14 cellular contexts compared by ENCODE assay signal in genomic region chr14:53042480-53042879, GRCh38.
A peak's percentile ranks its signal among the peaks of the same experiment; 100 is the strongest.
DNase-seq lines count a peak whose midpoint lies in the region; ATAC-seq, FAIRE-seq and TF ChIP-seq lines count a peak whose summit lies in the region.
"Had no signal": no experiment of that assay in that cellular context is flagged by ENCODE, and none has a peak within 500 bp of the region (broad histone marks: within the 10 kb centered on the region; RNA-seq: fewer than 3 reads in every experiment).

No MANE protein-coding gene starts in this region.

- H3K4me1 Mint-ChIP-seq in astrocyte (ENCODE audit: low read depth, unreplicated experiment), result peaks cover 37% of the 10 kb centered on the region
- H3K4me1 Mint-ChIP-seq: stimulated activated memory B cell treated with anti-CD40 and anti-IgM and Interleukin-4, amounts not matched to agents 10 μg/mL and 1 μg/mL and 100 μg/mL, for 72 hours had no signal

- no peak overlapping the region for H4K91ac ChIP-seq in mesenchymal stem cell (ENCODE audit: low read length)

- no peak overlapping the region for H3K14ac ChIP-seq in mesenchymal stem cell (ENCODE audit: low read length in 2 of 2)

- no peak overlapping the region for H3K4me3 Mint-ChIP-seq in astrocyte (ENCODE audit: unreplicated experiment)
- H3K4me3 Mint-ChIP-seq: natural killer cell treated with Interleukin-12 subunit alpha and Interleukin-12 subunit beta and Interleukin-15 and Interleukin-18, amount 100 ng/mL, for 72 hours; stimulated activated memory B cell treated with anti-CD40 and anti-IgM and Interleukin-4, amounts not matched to agents 10 μg/mL and 1 μg/mL and 100 μg/mL, for 72 hours had no signal

- no peak overlapping the region for H2BK5ac ChIP-seq in mesenchymal stem cell (ENCODE audit: low read depth, low read length, poor library complexity, severe bottlenecking)

- H3K4me1 ChIP-seq in astrocyte (ENCODE audit: insufficient read depth, low read length) (peaks cover 28% of the 10 kb centered on the region), mesenchymal stem cell (ENCODE audit: control insufficient read depth, insufficient read depth, low read depth, low read length) (no peaks in the 10 kb centered on the region), tibial artery (peaks cover 0 to 27% (median 8%) of the 10 kb centered on the region in 4 donors)

- no peaks in the 10 kb centered on the region for H3K27me3 ChIP-seq in astrocyte (ENCODE audit: insufficient read depth, low read length)
- no peaks in the 10 kb centered on the region for H3K27me3 ChIP-seq in mesenchymal stem cell (ENCODE audit: control insufficient read depth in 1 of 2, insufficient read depth in 1 of 2, low read length in 2 of 2)
- no peaks in the 10 kb centered on the region for H3K27me3 ChIP-seq in tibial artery

- H3K4ac ChIP-seq in mesenchymal stem cell (ENCODE audit: low read depth in 1 of 2, low read length in 2 of 2), result no peak overlapping the region

- H2BK12ac ChIP-seq in mesenchymal stem cell (ENCODE audit: low read length in 2 of 2), result no peak overlapping the region

- no peak overlapping the region for H2AK5ac ChIP-seq in mesenchymal stem cell (ENCODE audit: low read length, severe bottlenecking)

- H2AFZ ChIP-seq in astrocyte (ENCODE audit: low read depth, low read length) (no peak overlapping the region), mesenchymal stem cell (ENCODE audit: low read depth, low read length) (no peak overlapping the region)

- no peak overlapping the region for H2BK15ac ChIP-seq in mesenchymal stem cell (ENCODE audit: low read depth, poor library complexity, severe bottlenecking)

- WGBS in mesenchymal stem cell, result 90% methylated on average over 2 of the region's 4 CpGs

- H3K9ac ChIP-seq in astrocyte (ENCODE audit: low read length) (no peak overlapping the region), mesenchymal stem cell (ENCODE audit: low read length) (peak overlapping the region; percentile 72)

- DNase-seq in astrocyte (ENCODE audit: low read depth), result peak; percentile 80
- peak; percentile 61 for DNase-seq in fibroblast of villous mesenchyme (ENCODE audit: low read depth)
- peak; percentile 47 for DNase-seq in mesenchymal stem cell
- DNase-seq in tibial artery, result no peak
- DNase-seq in activated CD4-positive, alpha-beta T cell treated with anti-CD3 and anti-CD28 coated beads for 48 hours, result no peak
- no peak for DNase-seq in AG20443 (ENCODE audit: low spot score)
- DNase-seq: caudate nucleus, MV-4-11 had no signal

- no peak overlapping the region for H2BK120ac ChIP-seq in mesenchymal stem cell (ENCODE audit: low read depth, low read length)

- ATAC-seq in HG02798 (IDR thresholded peaks at IDR 0.05; ENCODE audit: poor library complexity, unreplicated experiment) (no peak), GM21619 (IDR thresholded peaks at IDR 0.05; ENCODE audit: unreplicated experiment) (no peak)
- ATAC-seq: activated CD4-positive, CD25-positive, alpha-beta regulatory T cell treated with anti-CD3 and anti-CD28 coated beads, Interleukin-2, amount 50 U/mL, for 24 hours; natural killer cell treated with Interleukin-12 subunit alpha and Interleukin-12 subunit beta and Interleukin-15 and Interleukin-18, amount 100 ng/mL, for 72 hours; stimulated activated memory B cell treated with anti-CD40 and anti-IgM and Interleukin-4, amounts not matched to agents 10 μg/mL and 1 μg/mL and 100 μg/mL, for 72 hours had no signal

- H3K36me3 Mint-ChIP-seq in astrocyte (ENCODE audit: low read depth, unreplicated experiment), result peaks cover 17% of the 10 kb centered on the region

- no peaks in the 10 kb centered on the region for H4K20me1 ChIP-seq in astrocyte (ENCODE audit: insufficient read depth, low read length)

- no peaks in the 10 kb centered on the region for H3K9me3 ChIP-seq in astrocyte (ENCODE audit: insufficient read depth, low read depth, low read length)
- H3K9me3 ChIP-seq in mesenchymal stem cell (ENCODE audit: control insufficient read depth, low read length), result no peaks in the 10 kb centered on the region
- no peaks in the 10 kb centered on the region for H3K9me3 ChIP-seq in tibial artery

- TF ChIP-seq CTCF in astrocyte (IDR thresholded peaks at IDR 0.05; ENCODE audit: insufficient read depth, low read depth, low read length) (no peak), fibroblast of villous mesenchyme (IDR thresholded peaks at IDR 0.05; ENCODE audit: insufficient read depth, low read depth, low read length) (no peak), tibial artery (IDR thresholded peaks at IDR 0.05) (no peak)

- H3K27ac ChIP-seq in astrocyte (ENCODE audit: low read depth, low read length), result no peak overlapping the region
- no peak overlapping the region for H3K27ac ChIP-seq in mesenchymal stem cell (ENCODE audit: low read length, poor library complexity, severe bottlenecking)
- H3K27ac ChIP-seq in tibial artery, result peak overlapping the region; percentile 43 to 62
- H3K27ac ChIP-seq: C4-2B had no signal

- FAIRE-seq in astrocyte (lab: Jason Lieb, UNC), result no peak

- H3K23ac ChIP-seq in mesenchymal stem cell (ENCODE audit: low read length in 2 of 2), result no peak overlapping the region

- H3K18ac ChIP-seq in mesenchymal stem cell (ENCODE audit: low read depth in 1 of 2, low read length in 2 of 2), result no peak overlapping the region

- no peak overlapping the region for H4K8ac ChIP-seq in mesenchymal stem cell (ENCODE audit: low read length)

- intact Hi-C loops in tibial artery (cut with DNase I; ENCODE audit: low total_unique reads), result no loop called here

- H3K4me3 ChIP-seq in astrocyte (ENCODE audit: insufficient read depth, low read depth, low read length) (no peak overlapping the region), fibroblast of villous mesenchyme (ENCODE audit: low read depth, low read length) (no peak overlapping the region), mesenchymal stem cell (ENCODE audit: insufficient read depth in 1 of 2, low read depth in 1 of 2, low read length in 2 of 2) (peak overlapping the region in 1 of 2 experiments; percentile 31), tibial artery (peak overlapping the region in 1 of 2 donors; percentile 8)

- H3K4me2 ChIP-seq in astrocyte (ENCODE audit: low read length), result peak overlapping the region; percentile 35
- H3K4me2 ChIP-seq in mesenchymal stem cell (ENCODE audit: low read length, poor library complexity, severe bottlenecking), result no peak overlapping the region

- H3K79me1 ChIP-seq in mesenchymal stem cell (replicated peaks; ENCODE audit: low read length, poor library complexity, severe bottlenecking), result no peaks in the 10 kb centered on the region

- peaks cover 3% of the 10 kb centered on the region for H3K36me3 ChIP-seq in astrocyte (ENCODE audit: insufficient read depth, low read length)
- H3K36me3 ChIP-seq in mesenchymal stem cell (ENCODE audit: control insufficient read depth in 1 of 2, insufficient read depth in 2 of 2, low read depth in 1 of 2, low read length in 2 of 2), result peaks cover 0 to 72% of the 10 kb centered on the region in 2 experiments
- peaks cover 0 to 10% (median 5%) of the 10 kb centered on the region in 3 donors for H3K36me3 ChIP-seq in tibial artery

- no peak overlapping the region for H3K27ac Mint-ChIP-seq in astrocyte (ENCODE audit: unreplicated experiment)
- H3K27ac Mint-ChIP-seq: natural killer cell treated with Interleukin-12 subunit alpha and Interleukin-12 subunit beta and Interleukin-15 and Interleukin-18, amount 100 ng/mL, for 72 hours; stimulated activated memory B cell treated with anti-CD40 and anti-IgM and Interleukin-4, amounts not matched to agents 10 μg/mL and 1 μg/mL and 100 μg/mL, for 72 hours had no signal

- no peaks in the 10 kb centered on the region for H3K27me3 Mint-ChIP-seq in astrocyte (ENCODE audit: low read depth, unreplicated experiment)
- H3K27me3 Mint-ChIP-seq: natural killer cell treated with Interleukin-12 subunit alpha and Interleukin-12 subunit beta and Interleukin-15 and Interleukin-18, amount 100 ng/mL, for 72 hours; stimulated activated memory B cell treated with anti-CD40 and anti-IgM and Interleukin-4, amounts not matched to agents 10 μg/mL and 1 μg/mL and 100 μg/mL, for 72 hours had no signal

- H3K79me2 ChIP-seq in astrocyte (ENCODE audit: insufficient read depth, low read length), result no peaks in the 10 kb centered on the region

- H3K9me3 Mint-ChIP-seq in astrocyte (ENCODE audit: unreplicated experiment), result no peaks in the 10 kb centered on the region

Comparison
In these comparisons a context has a peak if more than half of its experiments do, and no peak if none do; other contexts are left out.
1. DNase-seq: peak in astrocyte (single experiment), fibroblast of villous mesenchyme (single experiment) and mesenchymal stem cell (single experiment); none in tibial artery (0 of 2), activated CD4-positive, alpha-beta T cell treated with anti-CD3 and anti-CD28 coated beads for 48 hours (single experiment) and AG20443 (single experiment).
2. H3K27ac ChIP-seq: peak in tibial artery (2 of 2); none in astrocyte (single experiment) and mesenchymal stem cell (single experiment).